In the genomic region with DNA sequence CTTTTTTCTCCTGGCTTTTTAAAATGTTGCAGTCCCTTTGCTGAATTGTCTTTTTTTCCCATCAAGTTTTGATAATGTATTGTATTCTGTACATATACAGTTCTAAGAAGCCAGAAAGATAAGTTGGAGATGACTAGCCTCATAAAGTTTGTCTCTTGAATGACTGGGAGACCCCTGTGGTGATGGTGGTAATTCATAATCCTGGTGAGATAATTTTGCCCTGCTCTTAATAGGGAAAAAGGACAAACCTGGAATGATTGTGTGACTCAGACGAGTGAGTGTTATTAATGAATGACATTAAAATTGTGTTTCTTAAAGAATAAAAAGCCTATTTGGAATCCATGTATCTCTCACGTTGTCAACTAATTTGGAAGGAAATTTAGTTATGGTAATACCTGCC, we compare ENCODE assay signal across 8 cellular contexts. TPM values are rescaled to one million over a fixed set of nuclear protein-coding genes. Genes with fewer than 3 reads are reported as not detected.
A peak's percentile ranks its signal among the peaks of the same experiment; 100 is the strongest.
DNase-seq lines count a peak whose midpoint lies in the region; ATAC-seq and TF ChIP-seq lines count a peak whose summit lies in the region.

No MANE protein-coding gene starts in this region.

- H2AFZ ChIP-seq in trophoblast cell (ENCODE audit: insufficient read depth, low read length, poor library complexity) = no peak overlapping the region

- no peak overlapping the region for H3K9ac ChIP-seq in stomach smooth muscle (ENCODE audit: low read length in 2 of 2)
- no peak overlapping the region for H3K9ac ChIP-seq in trophoblast cell (ENCODE audit: low read length)

- H3K36me3 Mint-ChIP-seq in activated T-cell treated with anti-CD3 and anti-CD28 coated beads, Interleukin-2, amount 50 U/mL, for 4 hours (ENCODE audit: insufficient read depth) = peaks cover 4% of the 10 kb centered on the region
- H3K36me3 Mint-ChIP-seq in WTC11 = peaks cover 11% of the 10 kb centered on the region

- DNase-seq in activated T-cell treated with anti-CD3 and anti-CD28 coated beads, Interleukin-2, amount 50 U/mL, for 4 hours = no peak
- no peak for DNase-seq in activated T-cell treated with anti-CD3 and anti-CD28 coated beads for 4 hours
- no peak for DNase-seq in WTC11 (ENCODE audit: low spot score)
- no peak for DNase-seq in trophoblast cell
- DNase-seq in activated CD8-positive, alpha-beta memory T cell treated with anti-CD3 and anti-CD28 coated beads, Interleukin-2, amount 50 U/mL, for 48 hours = no peak
- no peak for DNase-seq in kidney glomerular epithelial cell (lab: John Stamatoyannopoulos, UW)

- H3K4me1 ChIP-seq in stomach smooth muscle (ENCODE audit: control insufficient read depth, insufficient read depth, low read length) (peaks cover 5% of the 10 kb centered on the region), trophoblast cell (ENCODE audit: control insufficient read depth in 1 of 2, insufficient read depth in 2 of 2, low read length in 2 of 2) (no peaks in the 10 kb centered on the region)

- H3K27ac ChIP-seq in stomach smooth muscle (ENCODE audit: low read length) (no peak overlapping the region), trophoblast cell (ENCODE audit: low read depth, low read length) (no peak overlapping the region)

- peaks cover 23% of the 10 kb centered on the region for H3K4me1 Mint-ChIP-seq in activated T-cell treated with anti-CD3 and anti-CD28 coated beads, Interleukin-2, amount 50 U/mL, for 4 hours (ENCODE audit: low read depth)
- peaks cover 9% of the 10 kb centered on the region for H3K4me1 Mint-ChIP-seq in WTC11

- peak overlapping the region; percentile 99 for H3K4me3 Mint-ChIP-seq in activated T-cell treated with anti-CD3 and anti-CD28 coated beads, Interleukin-2, amount 50 U/mL, for 4 hours
- H3K4me3 Mint-ChIP-seq in WTC11 = peak overlapping the region; percentile 100

- peak overlapping the region; percentile 99 for H3K4me3 ChIP-seq in iPS-11a (ENCODE audit: low read depth, low read length)
- H3K4me3 ChIP-seq in stomach smooth muscle (ENCODE audit: low read length in 2 of 2) = peak overlapping the region; percentile 93 to 98
- no peak overlapping the region for H3K4me3 ChIP-seq in trophoblast cell (ENCODE audit: low read depth, low read length)

- H3K27me3 ChIP-seq in stomach smooth muscle (ENCODE audit: control insufficient read depth in 1 of 2, insufficient read depth in 2 of 2, low read length in 2 of 2) (no peaks in the 10 kb centered on the region), trophoblast cell (ENCODE audit: insufficient read depth, low read length) (no peaks in the 10 kb centered on the region)

- no peak overlapping the region for H3K4ac ChIP-seq in trophoblast cell (ENCODE audit: low read depth, low read length)

- H3K79me2 ChIP-seq in trophoblast cell (ENCODE audit: control insufficient read depth, insufficient read depth, low read length, poor library complexity) = peaks cover 5% of the 10 kb centered on the region

- WGBS in trophoblast cell (ENCODE audit: extremely low coverage, insufficient coverage, insufficient read length) = no CpG with 5 or more reads among the region's 2 CpGs

- H2BK12ac ChIP-seq in trophoblast cell (ENCODE audit: low read length) = no peak overlapping the region

- no peak overlapping the region for H3K14ac ChIP-seq in trophoblast cell (ENCODE audit: low read length)

- no peak overlapping the region for H4K8ac ChIP-seq in trophoblast cell (ENCODE audit: low read depth, low read length)

- CTCF ChIA-PET in WTC11 (lab: Charles Lee) = interaction anchor here (0.9 kb wide), 1 partner anchor 116 kb away, joined by 4 read pairs; no protein-coding TSS in a partner anchor

- H3K27ac Mint-ChIP-seq in WTC11 = peak overlapping the region; percentile 45; the same call in 1 of the 2 replicates

- no peak overlapping the region for H3K23ac ChIP-seq in trophoblast cell (ENCODE audit: low read length)

- no peak overlapping the region for H2BK5ac ChIP-seq in trophoblast cell (ENCODE audit: low read depth, low read length, poor library complexity)

- H3K9me3 ChIP-seq in stomach smooth muscle (ENCODE audit: control insufficient read depth in 2 of 2, low read length in 2 of 2) (no peaks in the 10 kb centered on the region), trophoblast cell (ENCODE audit: insufficient read depth, low read depth, low read length) (no peaks in the 10 kb centered on the region)

- no peak overlapping the region for H4K91ac ChIP-seq in trophoblast cell (ENCODE audit: low read depth, low read length)

- H4K12ac ChIP-seq in trophoblast cell (ENCODE audit: low read depth, low read length) = no peak overlapping the region

- H3K36me3 ChIP-seq in stomach smooth muscle (ENCODE audit: control insufficient read depth in 2 of 2, insufficient read depth in 2 of 2, low read length in 2 of 2) (no peaks in the 10 kb centered on the region), trophoblast cell (ENCODE audit: control insufficient read depth in 1 of 2, insufficient read depth in 2 of 2, low read length in 2 of 2) (no peaks in the 10 kb centered on the region)

- ATAC-seq in activated T-cell treated with anti-CD3 and anti-CD28 coated beads, Interleukin-2, amount 50 U/mL, for 4 hours = no peak
- ATAC-seq in WTC11 = no peak

- H3K18ac ChIP-seq in trophoblast cell (ENCODE audit: low read length) = no peak overlapping the region

- H3K79me1 ChIP-seq in trophoblast cell (ENCODE audit: low read length) = peaks cover 6% of the 10 kb centered on the region

- TF ChIP-seq CTCF in WTC11 (IDR thresholded peaks at IDR 0.05) = no peak

- peaks cover 2% of the 10 kb centered on the region for H3K27me3 Mint-ChIP-seq in activated T-cell treated with anti-CD3 and anti-CD28 coated beads, Interleukin-2, amount 50 U/mL, for 4 hours (ENCODE audit: low read depth)
- H3K27me3 Mint-ChIP-seq in WTC11 (ENCODE audit: low read depth) = peaks cover 3% of the 10 kb centered on the region

- H2BK120ac ChIP-seq in trophoblast cell (ENCODE audit: insufficient read depth, low read length, poor library complexity) = no peak overlapping the region

- POLR2A ChIA-PET in WTC11 (lab: Charles Lee) = no interaction called here

- no peaks in the 10 kb centered on the region for H3K9me3 Mint-ChIP-seq in activated T-cell treated with anti-CD3 and anti-CD28 coated beads, Interleukin-2, amount 50 U/mL, for 4 hours
- no peaks in the 10 kb centered on the region for H3K9me3 Mint-ChIP-seq in WTC11

- H3K4me2 ChIP-seq in trophoblast cell (ENCODE audit: low read length) = no peak overlapping the region

- H2AK5ac ChIP-seq in trophoblast cell (ENCODE audit: low read length) = no peak overlapping the region

TF ChIP-seq in WTC11, 78 proteins besides CTCF, POLR2A, EP300 and RAD21 (continues in another document):
- TF ChIP-seq AR (CRISPR knock-in tag; IDR thresholded peaks at IDR 0.05) (no peak), ZNF425 (CRISPR knock-in tag; conservative IDR thresholded peaks at IDR 0.05) (no peak), ESRRA (CRISPR knock-in tag; IDR thresholded peaks at IDR 0.05; ENCODE audit: borderline replicate concordance) (no peak)

RNA-seq across cellular contexts. Expression of gene HIKESHI, which starts 1.2 kb away (rescaled TPM):
- 10 to 100 TPM; 38.5 to 43.4 (median 39.7) TPM for total RNA-seq in activated T-cell treated with anti-CD3 and anti-CD28 coated beads, Interleukin-2, amount 50 U/mL, for 4 hours
- 48.3 to 57.1 TPM (median 52.8 TPM) in 3 replicates for total RNA-seq in WTC11 (2021)
- 77.6 and 79.3 TPM in 2 replicates for polyA plus RNA-seq in trophoblast cell (2013)

RNA-seq across cellular contexts. Expression of gene EED, which starts 58.7 kb away (rescaled TPM):
- 100 to 1,000 TPM; 171 to 197 (median 175) TPM for total RNA-seq in activated T-cell treated with anti-CD3 and anti-CD28 coated beads, Interleukin-2, amount 50 U/mL, for 4 hours
- 24.7 to 27.7 TPM (median 27.3 TPM) in 3 replicates for total RNA-seq in WTC11 (2021)
- polyA plus RNA-seq in trophoblast cell (2013) = 18.9 and 20.8 TPM in 2 replicates
